11 cellular contexts compared by ENCODE assay signal in genomic region chrX:65686246-65686645, GRCh38. TPM values are rescaled to one million over a fixed set of nuclear protein-coding genes. Genes with fewer than 3 reads are reported as not detected.
A peak's percentile ranks its signal among the peaks of the same experiment; 100 is the strongest.
DNase-seq lines count a peak whose midpoint lies in the region; ATAC-seq and TF ChIP-seq lines count a peak whose summit lies in the region.
"Had no signal": no experiment of that assay in that cellular context is flagged by ENCODE, and none has a peak within 500 bp of the region (broad histone marks: within the 10 kb centered on the region; RNA-seq: fewer than 3 reads in every experiment).

No MANE protein-coding gene starts in this region.

- no peaks in the 10 kb centered on the region for H3K9me3 ChIP-seq in esophagus squamous epithelium
- H3K9me3 ChIP-seq in stomach, result no peaks in the 10 kb centered on the region

- peak overlapping the region; percentile 87 for H3K27ac Mint-ChIP-seq in activated naive CD4-positive, alpha-beta T cell treated with anti-CD3 and anti-CD28 coated beads for 36 hours
- H3K27ac Mint-ChIP-seq in activated naive CD4-positive, alpha-beta T cell treated with anti-CD3 and anti-CD28 coated beads, Interleukin-2, amount 10 ng/mL, durations not matched to agents 7 days and 5 days, result no peak overlapping the region
- H3K27ac Mint-ChIP-seq in T-cell, result peak overlapping the region; percentile 89
- H3K27ac Mint-ChIP-seq: endodermal cell had no signal

- peaks cover 16% of the 10 kb centered on the region for H3K36me3 Mint-ChIP-seq in activated naive CD4-positive, alpha-beta T cell treated with anti-CD3 and anti-CD28 coated beads for 36 hours (ENCODE audit: low read depth)
- peaks cover 55% of the 10 kb centered on the region for H3K36me3 Mint-ChIP-seq in activated naive CD4-positive, alpha-beta T cell treated with anti-CD3 and anti-CD28 coated beads, Interleukin-2, amount 10 ng/mL, durations not matched to agents 7 days and 5 days
- H3K36me3 Mint-ChIP-seq in T-cell, result peaks cover 15% of the 10 kb centered on the region

- intact Hi-C loops in activated naive CD4-positive, alpha-beta T cell treated with anti-CD3 and anti-CD28 coated beads for 36 hours (cut with micrococcal nuclease), result no loop called here
- intact Hi-C loops in esophagus squamous epithelium (cut with DNase I), result no loop called here
- intact Hi-C loops in stomach (cut with DNase I; ENCODE audit: low total_unique reads), result no loop called here

- H3K27me3 Mint-ChIP-seq in activated naive CD4-positive, alpha-beta T cell treated with anti-CD3 and anti-CD28 coated beads for 36 hours (ENCODE audit: low read depth), result no peaks in the 10 kb centered on the region
- H3K27me3 Mint-ChIP-seq in activated naive CD4-positive, alpha-beta T cell treated with anti-CD3 and anti-CD28 coated beads, Interleukin-2, amount 10 ng/mL, durations not matched to agents 7 days and 5 days, result no peaks in the 10 kb centered on the region
- no peaks in the 10 kb centered on the region for H3K27me3 Mint-ChIP-seq in T-cell

- ATAC-seq in T-cell (replicated peaks in 1 of 4) (no peak), GM21367 (IDR thresholded peaks at IDR 0.05; ENCODE audit: unreplicated experiment) (no peak), GM19328 (IDR thresholded peaks at IDR 0.05; ENCODE audit: unreplicated experiment) (no peak)
- ATAC-seq: PC-3 had no signal

- H3K27ac ChIP-seq in esophagus squamous epithelium (peak overlapping the region; percentile 21 to 64 (median 33)), stomach (peak overlapping the region in 3 of 5 donors; percentile 7 to 33 (median 31))
- H3K27ac ChIP-seq: parathyroid adenoma had no signal

- H3K4me1 Mint-ChIP-seq in activated naive CD4-positive, alpha-beta T cell treated with anti-CD3 and anti-CD28 coated beads for 36 hours (ENCODE audit: low read depth), result peaks cover 91% of the 10 kb centered on the region
- peaks cover 93% of the 10 kb centered on the region for H3K4me1 Mint-ChIP-seq in activated naive CD4-positive, alpha-beta T cell treated with anti-CD3 and anti-CD28 coated beads, Interleukin-2, amount 10 ng/mL, durations not matched to agents 7 days and 5 days
- H3K4me1 Mint-ChIP-seq in T-cell, result peaks cover 91 to 93% (median 93%) of the 10 kb centered on the region in 3 donors

- CTCF ChIA-PET in activated naive CD4-positive, alpha-beta T cell treated with anti-CD3 and anti-CD28 coated beads for 36 hours (lab: Charles Lee), result interaction anchor here (1.7 to 1.8 kb wide), 2 partner anchors 11 to 90 kb away, joined by 5 read pairs; no protein-coding TSS in a partner anchor
- CTCF ChIA-PET in activated naive CD4-positive, alpha-beta T cell treated with anti-CD3 and anti-CD28 coated beads, Interleukin-2, amount 10 ng/mL, durations not matched to agents 7 days and 5 days (lab: Charles Lee), result no interaction called here
- CTCF ChIA-PET in T-cell (lab: Charles Lee), result interaction anchor here in 1 of 2 donors (0.6 to 1.0 kb wide), 2 partner anchors 10 kb away, joined by 3 read pairs; no protein-coding TSS in a partner anchor

- H3K36me3 ChIP-seq in esophagus squamous epithelium (no peaks in the 10 kb centered on the region), stomach (no peaks in the 10 kb centered on the region)

- H3K4me1 ChIP-seq in esophagus squamous epithelium (peaks cover 6 to 92% (median 52%) of the 10 kb centered on the region in 3 donors), stomach (peaks cover 14 to 78% (median 46%) of the 10 kb centered on the region in 4 donors)
- H3K4me1 ChIP-seq: parathyroid adenoma had no signal

- H3K4me3 ChIP-seq in esophagus squamous epithelium (no peak overlapping the region), stomach (no peak overlapping the region)

- no peaks in the 10 kb centered on the region for H3K9me3 Mint-ChIP-seq in activated naive CD4-positive, alpha-beta T cell treated with anti-CD3 and anti-CD28 coated beads for 36 hours
- no peaks in the 10 kb centered on the region for H3K9me3 Mint-ChIP-seq in activated naive CD4-positive, alpha-beta T cell treated with anti-CD3 and anti-CD28 coated beads, Interleukin-2, amount 10 ng/mL, durations not matched to agents 7 days and 5 days
- H3K9me3 Mint-ChIP-seq in T-cell, result no peaks in the 10 kb centered on the region

- POLR2A ChIA-PET in T-cell (lab: Charles Lee), result interaction anchor here in 1 of 2 donors (0.7 kb wide), 1 partner anchor 13 kb away, joined by 3 read pairs; no protein-coding TSS in a partner anchor

- TF ChIP-seq EP300 in stomach (IDR thresholded peaks at IDR 0.05), result no peak

- no peak for TF ChIP-seq POLR2A in esophagus squamous epithelium (IDR thresholded peaks at IDR 0.05)
- TF ChIP-seq POLR2A in stomach (IDR thresholded peaks at IDR 0.05), result no peak

- TF ChIP-seq CTCF in esophagus squamous epithelium (IDR thresholded peaks at IDR 0.05), result no peak
- TF ChIP-seq CTCF in stomach (IDR thresholded peaks at IDR 0.05), result no peak

- no peak for DNase-seq in activated naive CD4-positive, alpha-beta T cell treated with anti-CD3 and anti-CD28 coated beads for 36 hours
- DNase-seq in activated naive CD4-positive, alpha-beta T cell treated with anti-CD3 and anti-CD28 coated beads, Interleukin-2, amount 10 ng/mL, durations not matched to agents 7 days and 5 days, result no peak
- DNase-seq in T-cell (no peak), esophagus squamous epithelium (lab: John Stamatoyannopoulos, UW) (no peak), stomach (no peak)
- DNase-seq in activated CD4-positive, CD25-positive, alpha-beta regulatory T cell treated with anti-CD3 and anti-CD28 coated beads, Interleukin-2, amount 50 U/mL, for 72 hours, result no peak
- DNase-seq: endodermal cell, PC-3 had no signal

- H3K27me3 ChIP-seq in esophagus squamous epithelium (no peaks in the 10 kb centered on the region), stomach (no peaks in the 10 kb centered on the region)

- no peak overlapping the region for H3K4me3 Mint-ChIP-seq in activated naive CD4-positive, alpha-beta T cell treated with anti-CD3 and anti-CD28 coated beads for 36 hours
- H3K4me3 Mint-ChIP-seq in activated naive CD4-positive, alpha-beta T cell treated with anti-CD3 and anti-CD28 coated beads, Interleukin-2, amount 10 ng/mL, durations not matched to agents 7 days and 5 days, result no peak overlapping the region
- H3K4me3 Mint-ChIP-seq in T-cell, result peak overlapping the region; percentile 13 to 90 (median 13)
- H3K4me3 Mint-ChIP-seq: endodermal cell had no signal

RNA-seq across cellular contexts. Expression of gene MSN, which starts 18.8 kb away (rescaled TPM):
- 100 to 1,000 TPM; 482 to 507 TPM for total RNA-seq in activated naive CD4-positive, alpha-beta T cell treated with anti-CD3 and anti-CD28 coated beads for 36 hours
- 100 to 1,000 TPM; 324 to 383 (median 348) TPM for total RNA-seq in T-cell
- 100 to 1,000 TPM in 3 of 4 donors, 10 to 100 TPM in 1; 62.4 to 158 (median 133) TPM for total RNA-seq in esophagus squamous epithelium
- 10 to 100 TPM; 60.3 to 90.2 (median 82.1) TPM for total RNA-seq in stomach
- polyA plus RNA-seq in stomach, result 10 to 100 TPM; 50.0 to 86.9 (median 60.0) TPM

Comparison
In these comparisons a context has a peak if more than half of its experiments do, and no peak if none do; other contexts are left out.
1. H3K4me3 Mint-ChIP-seq: peak in T-cell (3 of 3); none in activated naive CD4-positive, alpha-beta T cell treated with anti-CD3 and anti-CD28 coated beads for 36 hours (single experiment) and activated naive CD4-positive, alpha-beta T cell treated with anti-CD3 and anti-CD28 coated beads, Interleukin-2, amount 10 ng/mL, durations not matched to agents 7 days and 5 days (single experiment).